ENCODE assay signal across 16 cellular contexts in genomic region chr2:226131299-226131784, GRCh38.
DNase-seq lines count a peak whose midpoint lies in the region; ATAC-seq and TF ChIP-seq lines count a peak whose summit lies in the region.
"Had no signal": no experiment of that assay in that cellular context is flagged by ENCODE, and none has a peak within 500 bp of the region (broad histone marks: within the 10 kb centered on the region; RNA-seq: fewer than 3 reads in every experiment).

No MANE protein-coding gene starts in this region.

- CTCF ChIA-PET in OCI-LY7 (lab: Charles Lee; ENCODE audit: unreplicated experiment) = no interaction called here

- peaks cover 12% of the 10 kb centered on the region for H3K4me1 ChIP-seq in GM23338 (ENCODE audit: insufficient read depth)
- peaks cover 0 to 13% (median 0%) of the 10 kb centered on the region in 12 donors for H3K4me1 ChIP-seq in heart left ventricle
- H3K4me1 ChIP-seq in psoas muscle = peaks cover 36% of the 10 kb centered on the region
- H3K4me1 ChIP-seq in Karpas-422 (ENCODE audit: low read length) = no peaks in the 10 kb centered on the region
- H3K4me1 ChIP-seq in OCI-LY7 (ENCODE audit: insufficient read depth, low read length, poor library complexity, severe bottlenecking) = no peaks in the 10 kb centered on the region
- no peaks in the 10 kb centered on the region for H3K4me1 ChIP-seq in ovary (ENCODE audit: insufficient read depth)
- H3K4me1 ChIP-seq: adrenal gland, BE2C had no signal

- POLR2A ChIA-PET in OCI-LY7 (lab: Charles Lee) = interaction anchor here (0.6 to 1.1 kb wide), 2 partner anchors 13 to 83 kb away, joined by 3 to 5 read pairs; no protein-coding TSS in a partner anchor

- BruUV-seq in OCI-LY7 (replicated peaks; lab: Mats Ljungman, UMichigan) = no TSS peak

- H3K4me2 ChIP-seq in GM23338 = no peak overlapping the region
- no peak overlapping the region for H3K4me2 ChIP-seq in Karpas-422 (ENCODE audit: low read depth, low read length, poor library complexity, severe bottlenecking)
- no peak overlapping the region for H3K4me2 ChIP-seq in OCI-LY7 (ENCODE audit: low read length)

- peak; percentile 36; the same call in 1 of the 3 replicates for ATAC-seq in GM23338
- peak; percentile 69 to 97 (median 91) for ATAC-seq in heart left ventricle
- ATAC-seq in psoas muscle = peak; percentile 96 to 99 (median 98)
- ATAC-seq: K562, left colon had no signal

- no peak for DNase-seq in GM23338 (ENCODE audit: low spot score)
- DNase-seq in NCI-H524 (lab: John Stamatoyannopoulos, UW) = peak; percentile 42 to 83
- peak in 4 of 5 donors; percentile 23 to 67 (median 45) for DNase-seq in heart left ventricle
- peak; percentile 15 to 71 for DNase-seq in psoas muscle
- DNase-seq in Karpas-422 = no peak
- DNase-seq in OCI-LY7 (ENCODE audit: low spot score) = no peak
- no peak for DNase-seq in ovary
- DNase-seq: activated CD4-positive, CD25-positive, alpha-beta regulatory T cell treated with anti-CD3 and anti-CD28 coated beads, Interleukin-2, amount 50 U/mL, for 72 hours; activated effector memory CD4-positive, alpha-beta T cell treated with anti-CD3 and anti-CD28 coated beads, Interleukin-2, amount 50 U/mL, for 16 hours; adrenal gland; BE2C; left colon; NCI-H1105 treated with DMSO at 0.1 percent for 48 hours; T-helper 9 cell had no signal

- intact Hi-C loops in heart left ventricle (cut with DNase I) = loop anchor here in 3 of 10 donors (5.0 to 10.0 kb wide), 2 partner anchors 666 to 673 kb away; partner anchors contain the start of gene IRS1 (in 1 of the 3)
- intact Hi-C loops in psoas muscle (cut with DNase I) = loop anchor here in 1 of 2 donors (2.0 to 10.0 kb wide), 2 partner anchors 523 to 667 kb away; partner anchors contain the start of gene IRS1
- intact Hi-C loops in OCI-LY7 (cut with micrococcal nuclease; ENCODE audit: unreplicated experiment) = no loop called here
- intact Hi-C loops in ovary (cut with DNase I) = no loop called here

- H3K36me3 ChIP-seq in GM23338 (ENCODE audit: insufficient read depth) (no peaks in the 10 kb centered on the region), heart left ventricle (no peaks in the 10 kb centered on the region), psoas muscle (ENCODE audit: insufficient read depth in 1 of 2, low read depth in 1 of 2) (no peaks in the 10 kb centered on the region), Karpas-422 (ENCODE audit: insufficient read depth, low read length) (no peaks in the 10 kb centered on the region), OCI-LY7 (ENCODE audit: insufficient read depth, low read length) (no peaks in the 10 kb centered on the region), ovary (no peaks in the 10 kb centered on the region)
- H3K36me3 ChIP-seq: adrenal gland, BE2C, SJCRH30 had no signal

- H3K9me2 ChIP-seq in GM23338 (ENCODE audit: insufficient read depth) (peaks cover 9% of the 10 kb centered on the region; the same call in 1 of the 2 replicates), Karpas-422 (replicated peaks; ENCODE audit: insufficient read depth, low read length) (no peaks in the 10 kb centered on the region), OCI-LY7 (ENCODE audit: insufficient read depth, low read length) (no peaks in the 10 kb centered on the region)

- H3K9me3 Mint-ChIP-seq in GM23338 = no peaks in the 10 kb centered on the region

- no peak for TF ChIP-seq POLR2A in heart left ventricle (IDR thresholded peaks at IDR 0.05)
- no peak for TF ChIP-seq POLR2A in ovary (IDR thresholded peaks at IDR 0.05)

- H3K9me3 ChIP-seq in heart left ventricle = no peaks in the 10 kb centered on the region
- H3K9me3 ChIP-seq in psoas muscle = no peaks in the 10 kb centered on the region
- H3K9me3 ChIP-seq in Karpas-422 (ENCODE audit: low read length) = no peaks in the 10 kb centered on the region
- H3K9me3 ChIP-seq in OCI-LY7 (ENCODE audit: low read length) = no peaks in the 10 kb centered on the region
- no peaks in the 10 kb centered on the region for H3K9me3 ChIP-seq in ovary
- H3K9me3 ChIP-seq: adrenal gland, BE2C had no signal

- no peaks in the 10 kb centered on the region for H3K36me3 Mint-ChIP-seq in GM23338 (ENCODE audit: low read depth)

- H4K20me1 ChIP-seq in GM23338 (replicated peaks; ENCODE audit: insufficient read depth) (no peaks in the 10 kb centered on the region), Karpas-422 (ENCODE audit: insufficient read depth, low read depth, low read length) (no peaks in the 10 kb centered on the region), OCI-LY7 (ENCODE audit: insufficient read depth, low read length) (no peaks in the 10 kb centered on the region)

- TF ChIP-seq EP300 in ovary (IDR thresholded peaks at IDR 0.05) = no peak

- H2AFZ ChIP-seq in GM23338 = peak overlapping the region; percentile 52; the same call in 1 of the 2 replicates
- no peak overlapping the region for H2AFZ ChIP-seq in Karpas-422 (ENCODE audit: low read length)
- no peak overlapping the region for H2AFZ ChIP-seq in OCI-LY7 (ENCODE audit: low read length)

- no peak overlapping the region for H3K4me3 ChIP-seq in GM23338
- no peak overlapping the region for H3K4me3 ChIP-seq in heart left ventricle
- H3K4me3 ChIP-seq in psoas muscle = no peak overlapping the region
- H3K4me3 ChIP-seq in Karpas-422 (ENCODE audit: low read length) = no peak overlapping the region
- H3K4me3 ChIP-seq in OCI-LY7 (ENCODE audit: low read depth, low read length, poor library complexity, severe bottlenecking) = no peak overlapping the region
- no peak overlapping the region for H3K4me3 ChIP-seq in ovary
- H3K4me3 ChIP-seq: adrenal gland, K562, SJCRH30 had no signal

- TF ChIP-seq CTCF in GM23338 (conservative IDR thresholded peaks at IDR 0.05; ENCODE audit: low read depth in 2 of 2) (no peak), heart left ventricle (IDR thresholded peaks at IDR 0.05) (no peak), psoas muscle (IDR thresholded peaks at IDR 0.05) (no peak), OCI-LY7 (conservative IDR thresholded peaks at IDR 0.05; ENCODE audit: low read length) (no peak), ovary (IDR thresholded peaks at IDR 0.05) (no peak)

- H3K79me2 ChIP-seq in GM23338 (replicated peaks; ENCODE audit: insufficient read depth) (no peaks in the 10 kb centered on the region), Karpas-422 (ENCODE audit: low read length) (no peaks in the 10 kb centered on the region), OCI-LY7 (ENCODE audit: insufficient read depth, low read depth, low read length) (no peaks in the 10 kb centered on the region)

- no peak overlapping the region for H3K9ac ChIP-seq in Karpas-422 (ENCODE audit: low read length)

- peaks cover 18% of the 10 kb centered on the region for H3K4me1 Mint-ChIP-seq in GM23338

- no peaks in the 10 kb centered on the region for H3K27me3 ChIP-seq in GM23338 (ENCODE audit: insufficient read depth)
- H3K27me3 ChIP-seq in heart left ventricle = no peaks in the 10 kb centered on the region
- no peaks in the 10 kb centered on the region for H3K27me3 ChIP-seq in psoas muscle (ENCODE audit: insufficient read depth in 3 of 3, low read length in 2 of 3)
- H3K27me3 ChIP-seq in Karpas-422 (ENCODE audit: low read length) = no peaks in the 10 kb centered on the region
- no peaks in the 10 kb centered on the region for H3K27me3 ChIP-seq in ovary
- H3K27me3 ChIP-seq: adrenal gland, BE2C, SJCRH30 had no signal

- 26 to 44% (median 31%) methylated on average over 2 of the region's 2 CpGs for WGBS in heart left ventricle, 4 donors
- WGBS in psoas muscle, 3 donors = 6 to 45% (median 34%) methylated on average over 2 of the region's 2 CpGs
- 75 to 79% (median 75%) methylated on average over 2 of the region's 2 CpGs for WGBS in ovary, 3 donors

- no peak overlapping the region for H3K27ac ChIP-seq in GM23338 (ENCODE audit: low read depth)
- peak overlapping the region in 1 of 12 donors; percentile 40 for H3K27ac ChIP-seq in heart left ventricle
- peak overlapping the region; percentile 78 for H3K27ac ChIP-seq in psoas muscle
- H3K27ac ChIP-seq in Karpas-422 (ENCODE audit: low read length) = no peak overlapping the region
- no peak overlapping the region for H3K27ac ChIP-seq in OCI-LY7 (ENCODE audit: low read depth, low read length, poor library complexity, severe bottlenecking)
- no peak overlapping the region for H3K27ac ChIP-seq in ovary
- H3K27ac ChIP-seq: adrenal gland, SJCRH30 had no signal

- no peaks in the 10 kb centered on the region for H3F3A ChIP-seq in GM23338 (replicated peaks; ENCODE audit: low read depth)

- no peak overlapping the region for H3K4me3 Mint-ChIP-seq in GM23338

- H3K27ac Mint-ChIP-seq in GM23338 = no peak overlapping the region

- no peaks in the 10 kb centered on the region for H3K27me3 Mint-ChIP-seq in GM23338 (ENCODE audit: insufficient read depth, low read depth, poor library complexity)

TF ChIP-seq in GM23338, 12 proteins besides CTCF, POLR2A, EP300 and RAD21 (continues in another document):
- TF ChIP-seq ZNF331 (CRISPR knock-in tag; IDR thresholded peaks at IDR 0.05; ENCODE audit: low read depth) (no peak), STAT1 (IDR thresholded peaks at IDR 0.05; ENCODE audit: unreplicated experiment) (no peak), EZH2 (IDR thresholded peaks at IDR 0.05; ENCODE audit: low read depth, unreplicated experiment) (no peak), POLR2AphosphoS5 (IDR thresholded peaks at IDR 0.05; ENCODE audit: low read depth) (no peak), EZH2phosphoT487 (IDR thresholded peaks at IDR 0.05; ENCODE audit: unreplicated experiment) (no peak), ZNF114 (CRISPR knock-in tag; IDR thresholded peaks at IDR 0.05) (no peak), JUNB (IDR thresholded peaks at IDR 0.05; ENCODE audit: unreplicated experiment) (no peak), ETS1 (IDR thresholded peaks at IDR 0.05) (no peak), CREB1 (CRISPR knock-in tag; IDR thresholded peaks at IDR 0.05; ENCODE audit: low read depth) (no peak), NANOG (IDR thresholded peaks at IDR 0.05; ENCODE audit: borderline replicate concordance) (no peak)

Comparison
In these comparisons a context has a peak if more than half of its experiments do, and no peak if none do; other contexts are left out.
1. ATAC-seq: peak in every context shown above with its lines; median percentile 98 in psoas muscle; 91 in heart left ventricle; 36 in GM23338.
2. DNase-seq: peak in NCI-H524 (2 of 2), heart left ventricle (4 of 5) and psoas muscle (2 of 2); none in GM23338 (single experiment), Karpas-422 (single experiment), OCI-LY7 (single experiment) and ovary (0 of 5).